Comparison of ENCODE assay signal across 19 cellular contexts in genomic region chr20:4156411-4156810, GRCh38. TPM values are rescaled to one million over a fixed set of nuclear protein-coding genes. Genes with fewer than 3 reads are reported as not detected.
DNase-seq lines count a peak whose midpoint lies in the region; ATAC-seq and TF ChIP-seq lines count a peak whose summit lies in the region.
"Had no signal": no experiment of that assay in that cellular context is flagged by ENCODE, and none has a peak within 500 bp of the region (broad histone marks: within the 10 kb centered on the region; RNA-seq: fewer than 3 reads in every experiment).

No MANE protein-coding gene starts in this region.

- H3K9me3 Mint-ChIP-seq in naive thymus-derived CD4-positive, alpha-beta T cell: no peaks in the 10 kb centered on the region

- peaks cover 5 to 18% (median 13%) of the 10 kb centered on the region in 5 donors for H3K27me3 Mint-ChIP-seq in naive thymus-derived CD4-positive, alpha-beta T cell

- intact Hi-C loops in PC-9 (cut with micrococcal nuclease; ENCODE audit: unreplicated experiment) (no loop called here), spleen (cut with DNase I; ENCODE audit: low total_unique reads) (no loop called here), psoas muscle (cut with DNase I) (no loop called here)
- intact Hi-C loops in naive thymus-derived CD4-positive, alpha-beta T cell (cut with micrococcal nuclease): no loop called here

- H2AFZ ChIP-seq in PC-9: no peak overlapping the region
- H2AFZ ChIP-seq: GM23248 had no signal

- TF ChIP-seq CTCF in PC-9 (conservative IDR thresholded peaks at IDR 0.05) (no peak), spleen (IDR thresholded peaks at IDR 0.05 in 8 of 11, conservative IDR thresholded peaks at IDR 0.05 in 3 of 11) (no peak), psoas muscle (IDR thresholded peaks at IDR 0.05) (no peak)

- TF ChIP-seq POLR2A in spleen (IDR thresholded peaks at IDR 0.05): no peak

- H3K4me1 ChIP-seq in BLaER1 treated with 17β-estradiol and CSF1 and Interleukin-3, amounts not matched to agents 10 nM and 100 nM: peaks cover 64 to 100% (median 94%) of the 10 kb centered on the region in 10 experiments
- H3K4me1 ChIP-seq in PC-9 (replicated peaks; ENCODE audit: insufficient read depth): peaks cover 57% of the 10 kb centered on the region
- peaks cover 2 to 36% (median 11%) of the 10 kb centered on the region in 6 donors for H3K4me1 ChIP-seq in spleen
- H3K4me1 ChIP-seq in naive thymus-derived CD4-positive, alpha-beta T cell (ENCODE audit: control insufficient read depth in 2 of 2, insufficient read depth in 2 of 2, low read length in 2 of 2): peaks cover 0 to under 1% of the 10 kb centered on the region in 2 donors
- no peaks in the 10 kb centered on the region for H3K4me1 ChIP-seq in psoas muscle

- H3K4me3 Mint-ChIP-seq in naive thymus-derived CD4-positive, alpha-beta T cell: no peak overlapping the region
- H3K4me3 Mint-ChIP-seq: B cell; CD4-positive, alpha-beta memory T cell had no signal

- ATAC-seq in naive thymus-derived CD4-positive, alpha-beta T cell: no peak
- ATAC-seq in psoas muscle (no peak), GM21423 (IDR thresholded peaks at IDR 0.05; ENCODE audit: unreplicated experiment) (no peak)

- 0 out of 22 replicates have a peak overlapping the region, but pooled peaks of 1 of the 11 experiments have one; percentile 6 for H3K27ac ChIP-seq in BLaER1 treated with 17β-estradiol and CSF1 and Interleukin-3, amounts not matched to agents 10 nM and 100 nM
- H3K27ac ChIP-seq in PC-9: no peak overlapping the region
- H3K27ac ChIP-seq in spleen: no peak overlapping the region
- H3K27ac ChIP-seq in naive thymus-derived CD4-positive, alpha-beta T cell (ENCODE audit: low read depth, low read length): no peak overlapping the region
- no peak overlapping the region for H3K27ac ChIP-seq in psoas muscle
- H3K27ac ChIP-seq: GM23248, KMS-11, SJSA1 had no signal

- POLR2A ChIA-PET in PC-9 (lab: Charles Lee; ENCODE audit: unreplicated experiment): no interaction called here
- POLR2A ChIA-PET in naive thymus-derived CD4-positive, alpha-beta T cell (lab: Charles Lee): no interaction called here

- H3K9ac ChIP-seq in BLaER1 treated with 17β-estradiol and CSF1 and Interleukin-3, amounts not matched to agents 10 nM and 100 nM: no peak overlapping the region
- H3K9ac ChIP-seq: GM23248, KMS-11 had no signal

- peaks cover 0 to 48% (median 2%) of the 10 kb centered on the region in 7 donors for H3K4me1 Mint-ChIP-seq in naive thymus-derived CD4-positive, alpha-beta T cell

- no peak overlapping the region for H3K27ac Mint-ChIP-seq in naive thymus-derived CD4-positive, alpha-beta T cell
- H3K27ac Mint-ChIP-seq: B cell; CD4-positive, alpha-beta memory T cell had no signal

- peaks cover 40 to 99% (median 54%) of the 10 kb centered on the region in 11 experiments; a peak in 20 of 22 replicates for H4K20me1 ChIP-seq in BLaER1 treated with 17β-estradiol and CSF1 and Interleukin-3, amounts not matched to agents 10 nM and 100 nM
- H4K20me1 ChIP-seq in PC-9 (ENCODE audit: insufficient read depth): peaks cover 8% of the 10 kb centered on the region

- no peaks in the 10 kb centered on the region for H3K9me3 ChIP-seq in BLaER1 treated with 17β-estradiol and CSF1 and Interleukin-3, amounts not matched to agents 10 nM and 100 nM (replicated peaks in 1 of 11)
- H3K9me3 ChIP-seq in PC-9 (ENCODE audit: insufficient read depth, low read depth) (no peaks in the 10 kb centered on the region), spleen (no peaks in the 10 kb centered on the region), psoas muscle (no peaks in the 10 kb centered on the region)
- H3K9me3 ChIP-seq in naive thymus-derived CD4-positive, alpha-beta T cell (ENCODE audit: control insufficient read depth in 2 of 3, low read length in 3 of 3): no peaks in the 10 kb centered on the region
- H3K9me3 ChIP-seq: SJSA1 had no signal

- H3K79me2 ChIP-seq in PC-9 (ENCODE audit: low read depth): peaks cover 51% of the 10 kb centered on the region

- H3K4me2 ChIP-seq in BLaER1 treated with 17β-estradiol and CSF1 and Interleukin-3, amounts not matched to agents 10 nM and 100 nM: peak overlapping the region in 7 of 11 experiments; percentile 0 to 97 (median 47); a peak in 12 of 22 replicates
- H3K4me2 ChIP-seq in PC-9: no peak overlapping the region
- H3K4me2 ChIP-seq: KMS-11 had no signal

- H3K36me3 ChIP-seq in BLaER1 treated with 17β-estradiol and CSF1 and Interleukin-3, amounts not matched to agents 10 nM and 100 nM: peaks cover 0 to 34% (median 6%) of the 10 kb centered on the region in 11 experiments; a peak in 11 of 22 replicates
- H3K36me3 ChIP-seq in PC-9 (ENCODE audit: low read depth) (no peaks in the 10 kb centered on the region), spleen (no peaks in the 10 kb centered on the region), psoas muscle (ENCODE audit: insufficient read depth in 1 of 2, low read depth in 1 of 2) (no peaks in the 10 kb centered on the region)
- no peaks in the 10 kb centered on the region for H3K36me3 ChIP-seq in naive thymus-derived CD4-positive, alpha-beta T cell (ENCODE audit: control insufficient read depth in 2 of 3, insufficient read depth in 3 of 3, low read length in 3 of 3)

- no peak overlapping the region for H3K4me3 ChIP-seq in BLaER1 treated with 17β-estradiol and CSF1 and Interleukin-3, amounts not matched to agents 10 nM and 100 nM
- H3K4me3 ChIP-seq in PC-9 (no peak overlapping the region), spleen (no peak overlapping the region), psoas muscle (no peak overlapping the region)
- no peak overlapping the region for H3K4me3 ChIP-seq in naive thymus-derived CD4-positive, alpha-beta T cell (ENCODE audit: low read length)
- H3K4me3 ChIP-seq: GM23248, SJSA1 had no signal

- 67 to 89% (median 73%) methylated on average over 3 of the region's 3 CpGs for WGBS in spleen, 5 donors
- WGBS in psoas muscle, 3 donors: 78 to 93% (median 87%) methylated on average over 3 of the region's 3 CpGs

- CTCF ChIA-PET in PC-9 (lab: Charles Lee): interaction anchor here (0.6 kb wide), 1 partner anchor 11 kb away, joined by 3 read pairs; no protein-coding TSS in a partner anchor
- CTCF ChIA-PET in naive thymus-derived CD4-positive, alpha-beta T cell (lab: Charles Lee): no interaction called here

- H3K9me2 ChIP-seq in PC-9 (ENCODE audit: insufficient read depth): no peaks in the 10 kb centered on the region

- no peaks in the 10 kb centered on the region for H3K27me3 ChIP-seq in BLaER1 treated with 17β-estradiol and CSF1 and Interleukin-3, amounts not matched to agents 10 nM and 100 nM
- no peaks in the 10 kb centered on the region for H3K27me3 ChIP-seq in PC-9 (ENCODE audit: insufficient read depth, low read depth)
- peaks cover 0 to 26% (median 0%) of the 10 kb centered on the region in 7 donors for H3K27me3 ChIP-seq in spleen (replicated peaks in 1 of 7)
- peaks cover 0 to 4% of the 10 kb centered on the region in 2 donors for H3K27me3 ChIP-seq in naive thymus-derived CD4-positive, alpha-beta T cell (ENCODE audit: control insufficient read depth in 2 of 2, insufficient read depth in 2 of 2, low read length in 2 of 2)
- H3K27me3 ChIP-seq in psoas muscle (ENCODE audit: insufficient read depth in 3 of 3, low read length in 2 of 3): no peaks in the 10 kb centered on the region
- H3K27me3 ChIP-seq: SJSA1 had no signal

- no TSS peak for BruUV-seq in PC-9 (replicated peaks; lab: Mats Ljungman, UMichigan)

- peaks cover 20% of the 10 kb centered on the region; the same call in 1 of the 2 replicates for H3F3A ChIP-seq in PC-9 (ENCODE audit: insufficient read depth, low read depth)

- no peaks in the 10 kb centered on the region for H3K36me3 Mint-ChIP-seq in naive thymus-derived CD4-positive, alpha-beta T cell
- H3K36me3 Mint-ChIP-seq: CD4-positive, alpha-beta memory T cell had no signal

- DNase-seq in PC-9 (peak; percentile 62 to 65), kidney tubule cell (ENCODE audit: low spot score) (peak; percentile 44), spleen (peak; percentile 29), psoas muscle (no peak)
- no peak for DNase-seq in naive thymus-derived CD4-positive, alpha-beta T cell
- DNase-seq: CD4-positive, alpha-beta memory T cell; DMS79 treated with DMSO at 0.1 percent for 48 hours; GM23248; MM.1S; NCI-H1105; NCI-H187; NCI-H2171; NCI-H510A; RPMI8226 had no signal

RNA-seq across cellular contexts. Expression of gene SMOX, which starts 7.8 kb away (rescaled TPM):
- 32.3 and 34.5 TPM in 2 replicates for total RNA-seq in PC-9 (2021)
- total RNA-seq in spleen: 10 to 100 TPM in 2 of 7 donors, 1 to 10 TPM in 5; 5.2 to 12.9 (median 8.3) TPM
- 1 to 10 TPM; 4.2 to 4.9 (median 4.6) TPM for polyA plus RNA-seq in spleen
- 10 to 100 TPM in 1 of 5 experiments, 1 to 10 TPM in 2, under 1 TPM in 2; 0.95 to 10.8 (median 1.8) TPM for total RNA-seq in naive thymus-derived CD4-positive, alpha-beta T cell
- polyA plus RNA-seq in naive thymus-derived CD4-positive, alpha-beta T cell: not detected
- total RNA-seq in psoas muscle: 1 to 10 TPM; 2.1 to 5.7 (median 4.0) TPM
- 1 to 10 TPM; 1.7 to 4.8 (median 2.2) TPM for polyA plus RNA-seq in psoas muscle
- total RNA-seq: B cell had no signal

Comparison
In these comparisons a context has a peak if more than half of its experiments do, and no peak if none do; other contexts are left out.
1. DNase-seq: peak in PC-9 (2 of 2), kidney tubule cell (single experiment) and spleen (single experiment); none in naive thymus-derived CD4-positive, alpha-beta T cell (0 of 9) and psoas muscle (0 of 2).